Comparison of ENCODE assay signal across 5 cellular contexts in genomic region chr13:65746522-65746921, GRCh38.
"Had no signal": no experiment of that assay in that cellular context is flagged by ENCODE, and none has a peak within 500 bp of the region (broad histone marks: within the 10 kb centered on the region; RNA-seq: fewer than 3 reads in every experiment).

No MANE protein-coding gene starts in this region.

- DNase-seq: H9, HCEC 1CT, KG1 had no signal

- ATAC-seq: GM23338, K562 had no signal

- H3K4me3 ChIP-seq: GM23338, K562 had no signal

- H3K4me2 ChIP-seq: GM23338 had no signal

- H2AFZ ChIP-seq: GM23338 had no signal
